Comparison of ENCODE assay signal across 23 cellular contexts in the genomic region with DNA sequence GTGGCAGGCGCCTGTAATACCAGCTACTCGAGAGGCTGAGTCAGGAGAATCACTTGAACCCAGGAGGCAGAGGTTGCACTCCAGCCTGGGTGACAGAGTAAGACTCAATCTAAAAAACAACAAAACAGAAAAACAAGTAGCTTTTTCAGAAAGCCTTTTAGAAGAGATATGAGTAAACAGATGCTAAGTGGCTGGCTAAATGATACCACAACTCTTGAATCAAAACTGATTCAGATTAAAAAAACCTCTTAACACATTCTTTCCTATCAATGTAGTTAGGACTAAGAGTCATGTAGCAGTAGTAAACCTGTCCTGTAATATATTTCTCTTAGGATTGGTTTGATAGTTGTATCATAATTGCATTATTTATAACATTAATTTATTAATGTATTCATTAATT.
"Had no signal": no experiment of that assay in that cellular context is flagged by ENCODE, and none has a peak within 500 bp of the region (broad histone marks: within the 10 kb centered on the region; RNA-seq: fewer than 3 reads in every experiment).

No MANE protein-coding gene starts in this region.

- H3K27me3 ChIP-seq: SJCRH30 had no signal

- H3K9me3 ChIP-seq: SJCRH30 had no signal

- H3K27ac Mint-ChIP-seq: T-cell had no signal

- H3K9me3 Mint-ChIP-seq: T-cell had no signal

- H3K4me3 Mint-ChIP-seq: T-cell had no signal

- H3K4me1 ChIP-seq: SJCRH30 had no signal

- H3K4me3 ChIP-seq: SJCRH30 had no signal

- H3K27ac ChIP-seq: SJCRH30 had no signal

- DNase-seq: KBM-7; MV-4-11; NCI-H1048; NCI-H1105; NCI-H1417; NCI-H1436 treated with DMSO at 0.1 percent for 48 hours; NCI-H1694; NCI-H187 treated with DMSO at 0.1 percent for 48 hours; NCI-H2029 treated with DMSO at 0.1 percent for 48 hours; NCI-H2171; NCI-H226; NCI-H446; NCI-H510A; NCI-H524 treated with DMSO at 0.1 percent for 48 hours; NCI-H69; NCI-H774; NK-92 treated with Interleukin-12 subunit alpha and Interleukin-12 subunit beta, amount 100 ng/mL, for 24 hours; PC-3; SHP77 treated with DMSO at 0.1 percent for 48 hours; SJCRH30; T-cell had no signal

- ATAC-seq: Panc1, PC-3, Right ventricle myocardium inferior, T-cell had no signal

- H3K27me3 Mint-ChIP-seq: T-cell had no signal
